ENCODE assay signal across 18 cellular contexts in genomic region chr2:164558450-164558849, GRCh38.
DNase-seq lines count a peak whose midpoint lies in the region; ATAC-seq and TF ChIP-seq lines count a peak whose summit lies in the region.
"Had no signal": no experiment of that assay in that cellular context is flagged by ENCODE, and none has a peak within 500 bp of the region (broad histone marks: within the 10 kb centered on the region; RNA-seq: fewer than 3 reads in every experiment).

No MANE protein-coding gene starts in this region.

- WGBS in thyroid gland, 2 donors, result 55 to 77% methylated on average over 2 of the region's 2 CpGs

- H3K27ac ChIP-seq in thyroid gland, result no peak overlapping the region
- H3K27ac ChIP-seq: BLaER1 had no signal

- H3K27me3 Mint-ChIP-seq in chondrocyte (ENCODE audit: low read depth), result no peaks in the 10 kb centered on the region
- H3K27me3 Mint-ChIP-seq in mesothelial cell of epicardium (ENCODE audit: low read depth), result no peaks in the 10 kb centered on the region
- H3K27me3 Mint-ChIP-seq: CD4-positive, alpha-beta memory T cell had no signal

- DNase-seq in LHCN-M2 (ENCODE audit: low read depth) (peak; percentile 3), chondrocyte (ENCODE audit: low spot score) (no peak), mesothelial cell of epicardium (ENCODE audit: low spot score in 2 of 2, unreplicated experiment in 2 of 2) (no peak), sciatic nerve (ENCODE audit: low spot score) (no peak), NCI-H345 treated with DMSO at 0.1 percent for 48 hours (lab: John Stamatoyannopoulos, UW; ENCODE audit: unreplicated experiment) (no peak), thyroid gland (no peak), COR-L47 (lab: John Stamatoyannopoulos, UW) (no peak), foreskin melanocyte (no peak)
- DNase-seq: 8988T; Calu3; CD4-positive, alpha-beta memory T cell; DMS79 treated with DMSO at 0.1 percent for 48 hours; GOT3; H9 had no signal

- H3K9me3 Mint-ChIP-seq in chondrocyte (ENCODE audit: low read depth), result no peaks in the 10 kb centered on the region
- H3K9me3 Mint-ChIP-seq in mesothelial cell of epicardium, result no peaks in the 10 kb centered on the region
- H3K9me3 Mint-ChIP-seq: CD14-positive monocyte, H9 had no signal

- no peak overlapping the region for H3K4me3 ChIP-seq in thyroid gland (replicated peaks in 1 of 3)
- H3K4me3 ChIP-seq: BLaER1, GM12878 had no signal

- H3K36me3 ChIP-seq in thyroid gland, result no peaks in the 10 kb centered on the region
- H3K36me3 ChIP-seq: BLaER1 had no signal

- peaks cover 33% of the 10 kb centered on the region for H3K4me1 Mint-ChIP-seq in chondrocyte (ENCODE audit: low read depth)
- peaks cover 19% of the 10 kb centered on the region for H3K4me1 Mint-ChIP-seq in mesothelial cell of epicardium
- H3K4me1 Mint-ChIP-seq: CD14-positive monocyte; CD4-positive, alpha-beta memory T cell had no signal

- peaks cover 0 to 5% of the 10 kb centered on the region in 2 donors for H3K4me1 ChIP-seq in thyroid gland
- H3K4me1 ChIP-seq: BLaER1 had no signal

- H3K27me3 ChIP-seq in thyroid gland, result no peaks in the 10 kb centered on the region
- H3K27me3 ChIP-seq: BLaER1 had no signal

- peak; percentile 61 for ATAC-seq in sciatic nerve
- ATAC-seq: GM12878, HepG2 had no signal

- intact Hi-C loops in sciatic nerve (cut with DNase I) (no loop called here), thyroid gland (cut with DNase I) (no loop called here)

- peak overlapping the region; percentile 13 for H3K27ac Mint-ChIP-seq in chondrocyte (ENCODE audit: unreplicated experiment)
- H3K27ac Mint-ChIP-seq in mesothelial cell of epicardium, result peak overlapping the region; percentile 39
- H3K27ac Mint-ChIP-seq: CD14-positive monocyte; CD4-positive, alpha-beta memory T cell had no signal

- no peak for TF ChIP-seq CTCF in chondrocyte (IDR thresholded peaks at IDR 0.05)
- no peak for TF ChIP-seq CTCF in mesothelial cell of epicardium (IDR thresholded peaks at IDR 0.05; ENCODE audit: unreplicated experiment)
- no peak for TF ChIP-seq CTCF in thyroid gland (IDR thresholded peaks at IDR 0.05)

- no peak overlapping the region for H3K4me3 Mint-ChIP-seq in chondrocyte (ENCODE audit: unreplicated experiment)
- H3K4me3 Mint-ChIP-seq in mesothelial cell of epicardium, result no peak overlapping the region
- H3K4me3 Mint-ChIP-seq: CD14-positive monocyte; CD4-positive, alpha-beta memory T cell; H9 had no signal

- H3K36me3 Mint-ChIP-seq in chondrocyte (ENCODE audit: low read depth), result no peaks in the 10 kb centered on the region
- H3K36me3 Mint-ChIP-seq in mesothelial cell of epicardium, result no peaks in the 10 kb centered on the region
- H3K36me3 Mint-ChIP-seq: CD14-positive monocyte; CD4-positive, alpha-beta memory T cell had no signal

- no peaks in the 10 kb centered on the region for H3K9me3 ChIP-seq in thyroid gland
- H3K9me3 ChIP-seq: BLaER1 had no signal

- no peak for TF ChIP-seq POLR2A in thyroid gland (IDR thresholded peaks at IDR 0.05)
